16 cellular contexts compared by ENCODE assay signal in the genomic region with DNA sequence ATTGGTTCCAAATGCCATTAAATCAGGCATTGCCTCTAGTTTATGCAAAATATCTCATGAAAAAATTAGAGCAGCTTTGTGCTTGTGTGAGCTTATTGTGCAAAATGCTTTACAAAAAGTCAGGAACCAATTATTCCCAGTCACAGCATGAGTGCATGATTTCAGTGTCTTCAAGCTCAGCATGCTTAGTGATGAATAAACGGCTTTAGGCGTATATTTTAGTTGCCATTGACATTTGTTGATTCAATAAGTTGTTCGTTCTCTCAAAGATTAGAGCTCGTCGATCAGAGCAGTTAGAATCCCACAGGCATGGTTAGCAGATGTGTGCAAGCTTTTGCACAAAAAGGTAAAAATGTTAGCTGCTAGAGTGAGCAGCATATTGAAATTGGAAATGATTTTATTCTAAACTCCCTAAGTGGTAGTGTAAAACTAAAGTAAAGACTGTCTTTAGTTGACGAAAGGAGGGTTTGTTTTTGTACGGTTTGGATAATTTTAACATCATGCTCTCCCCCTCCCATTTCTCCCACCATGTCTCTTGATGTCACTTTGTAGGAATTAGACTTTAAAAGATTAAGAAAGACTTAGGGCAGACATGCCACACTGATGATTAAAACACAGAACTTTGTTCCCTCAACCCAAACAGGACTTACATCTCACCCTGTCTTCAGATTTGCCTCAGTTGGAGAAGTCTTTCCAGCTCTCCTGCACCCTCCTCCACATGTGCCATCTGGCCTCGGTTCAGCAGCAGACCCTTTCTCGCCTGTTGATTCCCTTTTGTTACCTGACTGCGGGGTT. TPM values are rescaled to one million over a fixed set of nuclear protein-coding genes. Genes with fewer than 3 reads are reported as not detected.
DNase-seq lines count a peak whose midpoint lies in the region; TF ChIP-seq lines count a peak whose summit lies in the region.
"Had no signal": no experiment of that assay in that cellular context is flagged by ENCODE, and none has a peak within 500 bp of the region (broad histone marks: within the 10 kb centered on the region; RNA-seq: fewer than 3 reads in every experiment).

No MANE protein-coding gene starts in this region.

- TF ChIP-seq POLR2A in stomach (IDR thresholded peaks at IDR 0.05), result no peak
- TF ChIP-seq POLR2A in ovary (IDR thresholded peaks at IDR 0.05), result no peak

- H3K4me1 ChIP-seq in A673 (ENCODE audit: insufficient read depth, low read length, poor library complexity, severe bottlenecking) (peaks cover 13% of the 10 kb centered on the region), stomach (peaks cover 0 to 16% (median 0%) of the 10 kb centered on the region in 4 donors), ovary (ENCODE audit: insufficient read depth) (peaks cover 2% of the 10 kb centered on the region)

- BruUV-seq in A673 (replicated peaks; lab: Mats Ljungman, UMichigan), result no TSS peak

- no peak for TF ChIP-seq EP300 in stomach (IDR thresholded peaks at IDR 0.05)
- TF ChIP-seq EP300 in ovary (IDR thresholded peaks at IDR 0.05), result no peak

- H3K9me3 ChIP-seq in A673 (ENCODE audit: low read depth, low read length, poor library complexity, severe bottlenecking), result no peaks in the 10 kb centered on the region
- H3K9me3 ChIP-seq in stomach, result no peaks in the 10 kb centered on the region
- H3K9me3 ChIP-seq in ovary, result no peaks in the 10 kb centered on the region

- TF ChIP-seq CTCF in A673 (conservative IDR thresholded peaks at IDR 0.05; ENCODE audit: low read depth, low read length), result no peak
- TF ChIP-seq CTCF in stomach (IDR thresholded peaks at IDR 0.05), result no peak
- no peak for TF ChIP-seq CTCF in ovary (IDR thresholded peaks at IDR 0.05)

- H3K4me3 ChIP-seq in A673 (ENCODE audit: low read depth, low read length, poor library complexity, severe bottlenecking), result no peak overlapping the region
- H3K4me3 ChIP-seq in stomach, result no peak overlapping the region
- H3K4me3 ChIP-seq in ovary, result no peak overlapping the region
- H3K4me3 ChIP-seq: cardiac muscle cell had no signal

- H3K27ac ChIP-seq in A673 (ENCODE audit: low read depth, low read length, poor library complexity, severe bottlenecking) (peak overlapping the region; percentile 15), stomach (no peak overlapping the region), ovary (no peak overlapping the region)
- H3K27ac ChIP-seq: cardiac muscle cell had no signal

- H3K27me3 ChIP-seq in A673 (replicated peaks; ENCODE audit: insufficient read depth, low read depth, low read length, poor library complexity), result no peaks in the 10 kb centered on the region
- H3K27me3 ChIP-seq in stomach, result peaks cover 0 to 9% (median 0%) of the 10 kb centered on the region in 3 donors
- H3K27me3 ChIP-seq in ovary, result no peaks in the 10 kb centered on the region
- H3K27me3 ChIP-seq: cardiac muscle cell had no signal

- DNase-seq in A673 (ENCODE audit: low spot score) (peak; percentile 77), GM04503 (ENCODE audit: low read depth) (peak; percentile 42), NCI-H69 (lab: John Stamatoyannopoulos, UW) (peak; percentile 73), fibroblast of peridontal ligament (ENCODE audit: extremely low read depth) (peak; percentile 50), stomach (no peak), glomerular visceral epithelial cell (ENCODE audit: extremely low spot score) (no peak), ovary (no peak)
- DNase-seq in activated CD4-positive, alpha-beta T cell treated with anti-CD3 and anti-CD28 coated beads for 4 hours, result no peak
- DNase-seq: activated gamma-delta T cell; CD4-positive, alpha-beta T cell; dermis blood vessel endothelial cell; KBM-7; mammary epithelial cell; NCI-H187 treated with DMSO at 0.1 percent for 48 hours; NCI-H524 had no signal

- CTCF ChIA-PET in A673 (lab: Charles Lee), result interaction anchor here (1.2 kb wide), 1 partner anchor 14 kb away, joined by 4 read pairs; no protein-coding TSS in a partner anchor

- H3K36me3 ChIP-seq in A673 (ENCODE audit: insufficient read depth, low read length, poor library complexity, severe bottlenecking) (no peaks in the 10 kb centered on the region), stomach (no peaks in the 10 kb centered on the region), ovary (no peaks in the 10 kb centered on the region)
- H3K36me3 ChIP-seq: cardiac muscle cell had no signal

- 62 to 72% (median 68%) methylated on average over 10 of the region's 10 CpGs for WGBS in stomach, 5 donors
- WGBS in ovary, 3 donors, result 65 to 71% (median 70%) methylated on average over 10 of the region's 10 CpGs

- POLR2A ChIA-PET in A673 (lab: Charles Lee; ENCODE audit: low non-redundant PET), result no interaction called here

- intact Hi-C loops in A673 (cut with micrococcal nuclease; ENCODE audit: unreplicated experiment), result no loop called here
- intact Hi-C loops in stomach (cut with DNase I; ENCODE audit: low total_unique reads), result no loop called here
- intact Hi-C loops in ovary (cut with DNase I), result no loop called here

RNA-seq across cellular contexts. Expression of a gene that starts 25.0 kb away (rescaled TPM):
- total RNA-seq in A673 (2021) (46.7 and 53.8 TPM in 2 replicates), stomach (100 to 1,000 TPM in 1 of 5 donors, 10 to 100 TPM in 4; 52.7 to 133 (median 77.7) TPM), ovary (10 to 100 TPM; 25.5 to 67.4 (median 53.8) TPM)
- polyA plus RNA-seq in stomach (10 to 100 TPM; 29.9 to 38.8 (median 33.6) TPM), ovary (10 to 100 TPM; 33.1 to 41.4 TPM)

Comparison
In these comparisons a context has a peak if more than half of its experiments do, and no peak if none do; other contexts are left out.
1. DNase-seq: peak in A673 (single experiment), GM04503 (single experiment), NCI-H69 (single experiment) and fibroblast of peridontal ligament (single experiment); none in activated CD4-positive, alpha-beta T cell treated with anti-CD3 and anti-CD28 coated beads for 4 hours (0 of 2), stomach (single experiment), glomerular visceral epithelial cell (single experiment) and ovary (0 of 5).